In genomic region chr5:35876454-35876853, GRCh38 we compare ENCODE assay signal across 1 cellular context.
A peak's percentile ranks its signal among the peaks of the same experiment; 100 is the strongest.
TF ChIP-seq lines count a peak whose summit lies in the region.

No MANE protein-coding gene starts in this region.

TF ChIP-seq in GM12878, 131 proteins besides CTCF, POLR2A, EP300 and RAD21 (continued from another document):
- TF ChIP-seq ATF2 (IDR thresholded peaks at IDR 0.05; ENCODE audit: low read length) (peak; percentile 31; the same call in 1 of the 2 replicates), RFX5 (IDR thresholded peaks at IDR 0.05; ENCODE audit: low read depth, low read length) (no peak), BCL3 (IDR thresholded peaks at IDR 0.05; ENCODE audit: borderline replicate concordance, insufficient read depth, low read depth, low read length, poor library complexity, severe bottlenecking) (no peak), SMARCA5 (IDR thresholded peaks at IDR 0.05) (no peak), IKZF2 (IDR thresholded peaks at IDR 0.05) (no peak)
